In genomic region chr12:107775093-107775721, GRCh38 we compare ENCODE assay signal across 1 cellular context.
TF ChIP-seq lines count a peak whose summit lies in the region.

No MANE protein-coding gene starts in this region.

TF ChIP-seq in GM23338, 12 proteins besides CTCF, POLR2A, EP300 and RAD21:
- TF ChIP-seq ZNF462 (CRISPR knock-in tag; IDR thresholded peaks at IDR 0.05) (no peak), ZNF114 (CRISPR knock-in tag; IDR thresholded peaks at IDR 0.05) (no peak), EZH2 (IDR thresholded peaks at IDR 0.05; ENCODE audit: low read depth, unreplicated experiment) (no peak), ETS1 (IDR thresholded peaks at IDR 0.05) (no peak), EZH2phosphoT487 (IDR thresholded peaks at IDR 0.05; ENCODE audit: unreplicated experiment) (peak; percentile 45), POLR2AphosphoS5 (IDR thresholded peaks at IDR 0.05; ENCODE audit: low read depth) (no peak), ZNF331 (CRISPR knock-in tag; IDR thresholded peaks at IDR 0.05; ENCODE audit: low read depth) (no peak), REST (IDR thresholded peaks at IDR 0.05; ENCODE audit: unreplicated experiment) (peak; percentile 76)
